Comparison of ENCODE assay signal across 15 cellular contexts in genomic region chr13:40492511-40492910, GRCh38.
DNase-seq lines count a peak whose midpoint lies in the region; ATAC-seq, FAIRE-seq and TF ChIP-seq lines count a peak whose summit lies in the region.
"Had no signal": no experiment of that assay in that cellular context is flagged by ENCODE, and none has a peak within 500 bp of the region (broad histone marks: within the 10 kb centered on the region; RNA-seq: fewer than 3 reads in every experiment).

No MANE protein-coding gene starts in this region.

- ATAC-seq in Right ventricle myocardium inferior (peak; percentile 95), Right ventricle myocardium superior (ENCODE audit: poor library complexity) (peak; percentile 96), HG02678 (IDR thresholded peaks at IDR 0.05; ENCODE audit: unreplicated experiment) (no peak), GM23338 (no peak)
- ATAC-seq in naive thymus-derived CD4-positive, alpha-beta T cell, result no peak

- no peaks in the 10 kb centered on the region for H3K9me3 ChIP-seq in naive thymus-derived CD4-positive, alpha-beta T cell (ENCODE audit: control insufficient read depth in 2 of 3, low read length in 3 of 3)
- H3K9me3 ChIP-seq: HAP-1 had no signal

- H3K27me3 ChIP-seq in naive thymus-derived CD4-positive, alpha-beta T cell (ENCODE audit: control insufficient read depth in 2 of 2, insufficient read depth in 2 of 2, low read length in 2 of 2), result no peaks in the 10 kb centered on the region
- H3K27me3 ChIP-seq in GM23338 (ENCODE audit: insufficient read depth), result no peaks in the 10 kb centered on the region

- H3K4me3 ChIP-seq in naive thymus-derived CD4-positive, alpha-beta T cell (ENCODE audit: low read length), result no peak overlapping the region
- H3K4me3 ChIP-seq in GM23338, result no peak overlapping the region
- H3K4me3 ChIP-seq: HAP-1, PC-9 had no signal

- H3K9me2 ChIP-seq in GM23338 (ENCODE audit: insufficient read depth), result peaks cover 8% of the 10 kb centered on the region; the same call in 1 of the 2 replicates

- no peaks in the 10 kb centered on the region for H3F3A ChIP-seq in GM23338 (replicated peaks; ENCODE audit: low read depth)

- intact Hi-C loops in Right ventricle myocardium inferior (cut with DNase I) (no loop called here), cardiac septum (cut with DNase I) (no loop called here), Right ventricle myocardium superior (cut with DNase I) (no loop called here)
- intact Hi-C loops in naive thymus-derived CD4-positive, alpha-beta T cell (cut with micrococcal nuclease), result no loop called here

- H3K79me2 ChIP-seq in GM23338 (replicated peaks; ENCODE audit: insufficient read depth), result no peaks in the 10 kb centered on the region

- H3K36me3 ChIP-seq in naive thymus-derived CD4-positive, alpha-beta T cell (ENCODE audit: control insufficient read depth in 2 of 3, insufficient read depth in 3 of 3, low read length in 3 of 3), result no peaks in the 10 kb centered on the region
- H3K36me3 ChIP-seq in GM23338 (ENCODE audit: insufficient read depth), result no peaks in the 10 kb centered on the region
- H3K36me3 ChIP-seq: HAP-1 had no signal

- no peak for TF ChIP-seq CTCF in GM23338 (conservative IDR thresholded peaks at IDR 0.05; ENCODE audit: low read depth in 2 of 2)

- peak overlapping the region in 7 of 9 donors; percentile 83 to 98 (median 91) for H3K27ac Mint-ChIP-seq in naive thymus-derived CD4-positive, alpha-beta T cell
- H3K27ac Mint-ChIP-seq in GM23338, result no peak overlapping the region

- H3K4me1 ChIP-seq in naive thymus-derived CD4-positive, alpha-beta T cell (ENCODE audit: control insufficient read depth in 2 of 2, insufficient read depth in 2 of 2, low read length in 2 of 2), result peaks cover 41 to 75% of the 10 kb centered on the region in 2 donors
- peaks cover 16% of the 10 kb centered on the region for H3K4me1 ChIP-seq in GM23338 (ENCODE audit: insufficient read depth)
- H3K4me1 ChIP-seq: HAP-1 had no signal

- no peak for TF ChIP-seq POLR2A in H54 (IDR thresholded peaks at IDR 0.05; ENCODE audit: low read depth, low read length)

- H3K36me3 Mint-ChIP-seq in naive thymus-derived CD4-positive, alpha-beta T cell, result peaks cover 0 to 5% (median 0%) of the 10 kb centered on the region in 5 donors
- no peaks in the 10 kb centered on the region for H3K36me3 Mint-ChIP-seq in GM23338 (ENCODE audit: low read depth)

- peak overlapping the region in 1 of 10 donors; percentile 7 for H3K4me3 Mint-ChIP-seq in naive thymus-derived CD4-positive, alpha-beta T cell
- H3K4me3 Mint-ChIP-seq in GM23338, result no peak overlapping the region

- peak; percentile 78 for DNase-seq in Right ventricle myocardium inferior (ENCODE audit: missing footprints)
- no peak for DNase-seq in cardiac septum (ENCODE audit: low spot score)
- peak; percentile 84 for DNase-seq in Right ventricle myocardium superior
- no peak for DNase-seq in naive thymus-derived CD4-positive, alpha-beta T cell
- no peak for DNase-seq in H54 (ENCODE audit: insufficient read length, low spot score)
- DNase-seq in GM23338 (ENCODE audit: low spot score), result no peak
- DNase-seq: NCI-H1436 treated with DMSO at 0.1 percent for 48 hours, NCI-H2029 treated with DMSO at 0.1 percent for 48 hours, NCI-H2171 treated with DMSO at 0.1 percent for 48 hours, NCI-H510A treated with DMSO at 0.1 percent for 48 hours, NCI-H82, PC-9 had no signal

- peaks cover 54 to 97% (median 91%) of the 10 kb centered on the region in 7 donors for H3K4me1 Mint-ChIP-seq in naive thymus-derived CD4-positive, alpha-beta T cell
- H3K4me1 Mint-ChIP-seq in GM23338, result peaks cover 32% of the 10 kb centered on the region

- CTCF ChIA-PET in naive thymus-derived CD4-positive, alpha-beta T cell (lab: Charles Lee), result interaction anchor here (1.2 to 1.5 kb wide), 2 partner anchors 8 to 190 kb away, joined by 3 read pairs; no protein-coding TSS in a partner anchor

- peak overlapping the region; percentile 70 for H3K27ac ChIP-seq in naive thymus-derived CD4-positive, alpha-beta T cell (ENCODE audit: low read depth, low read length)
- H3K27ac ChIP-seq in GM23338 (ENCODE audit: low read depth), result no peak overlapping the region
- H3K27ac ChIP-seq: KMS-11, PC-9 had no signal

- no peak overlapping the region for H3K4me2 ChIP-seq in GM23338
- H3K4me2 ChIP-seq: KMS-11, PC-9 had no signal

- H2AFZ ChIP-seq in GM23338, result no peak overlapping the region
- H2AFZ ChIP-seq: PC-9 had no signal

- no peak for FAIRE-seq in H54 (lab: Jason Lieb, UNC)

- H3K9me3 Mint-ChIP-seq in naive thymus-derived CD4-positive, alpha-beta T cell, result peaks cover 0 to 5% (median 0%) of the 10 kb centered on the region in 11 donors
- H3K9me3 Mint-ChIP-seq in GM23338, result no peaks in the 10 kb centered on the region; the same call in 2 of the 3 replicates

- no peaks in the 10 kb centered on the region for H3K27me3 Mint-ChIP-seq in naive thymus-derived CD4-positive, alpha-beta T cell
- peaks cover 7% of the 10 kb centered on the region for H3K27me3 Mint-ChIP-seq in GM23338 (ENCODE audit: insufficient read depth, low read depth, poor library complexity)

- no peaks in the 10 kb centered on the region for H4K20me1 ChIP-seq in GM23338 (replicated peaks; ENCODE audit: insufficient read depth)

- POLR2A ChIA-PET in naive thymus-derived CD4-positive, alpha-beta T cell (lab: Charles Lee), result interaction anchor here (0.6 to 6.0 kb wide), 5 partner anchors 8 to 305 kb away, joined by 3 to 34 read pairs (median 4); partner anchors contain the start of gene FOXO1

TF ChIP-seq in GM23338, 12 proteins besides CTCF, POLR2A, EP300 and RAD21 (continues in another document):
- TF ChIP-seq EZH2 (IDR thresholded peaks at IDR 0.05; ENCODE audit: low read depth, unreplicated experiment), result no peak
- no peak for TF ChIP-seq NANOG (IDR thresholded peaks at IDR 0.05; ENCODE audit: borderline replicate concordance)
- TF ChIP-seq POLR2AphosphoS5 (IDR thresholded peaks at IDR 0.05; ENCODE audit: low read depth), result no peak
- TF ChIP-seq JUNB (IDR thresholded peaks at IDR 0.05; ENCODE audit: unreplicated experiment), result no peak
- TF ChIP-seq STAT1 (IDR thresholded peaks at IDR 0.05; ENCODE audit: unreplicated experiment), result no peak
- TF ChIP-seq ZNF462 (CRISPR knock-in tag; IDR thresholded peaks at IDR 0.05), result no peak
- TF ChIP-seq ZNF114 (CRISPR knock-in tag; IDR thresholded peaks at IDR 0.05), result no peak
- TF ChIP-seq CREB1 (CRISPR knock-in tag; IDR thresholded peaks at IDR 0.05; ENCODE audit: low read depth), result no peak
- no peak for TF ChIP-seq EZH2phosphoT487 (IDR thresholded peaks at IDR 0.05; ENCODE audit: unreplicated experiment)

Comparison
In these comparisons a context has a peak if more than half of its experiments do, and no peak if none do; other contexts are left out.
1. DNase-seq: peak in Right ventricle myocardium inferior (single experiment) and Right ventricle myocardium superior (single experiment); none in cardiac septum (single experiment), naive thymus-derived CD4-positive, alpha-beta T cell (0 of 9), H54 (single experiment) and GM23338 (single experiment).
2. ATAC-seq: peak in Right ventricle myocardium inferior (single experiment) and Right ventricle myocardium superior (single experiment); none in naive thymus-derived CD4-positive, alpha-beta T cell (single experiment), HG02678 (single experiment) and GM23338 (single experiment).